ENCODE assay signal across 1 cellular context in the genomic region with DNA sequence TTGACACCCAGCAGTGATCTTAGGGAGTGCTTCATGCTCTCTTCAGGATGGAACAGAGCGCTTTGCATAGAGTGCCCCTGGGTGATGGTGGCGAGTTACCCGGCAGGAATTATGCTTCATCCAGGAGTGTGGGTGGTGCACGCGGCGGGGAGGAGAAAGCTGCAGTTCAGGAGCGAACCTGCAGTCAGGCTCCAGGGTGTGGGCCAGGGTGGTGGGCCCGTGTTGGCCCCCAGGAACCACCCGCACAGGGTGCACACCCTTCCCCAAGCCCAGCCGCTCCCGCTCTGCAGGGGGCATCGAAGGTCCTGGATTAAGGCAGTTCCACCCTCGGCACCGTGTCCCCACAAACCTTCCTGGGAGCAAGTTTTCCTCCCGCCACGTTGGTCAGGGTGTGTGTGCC.
TF ChIP-seq lines count a peak whose summit lies in the region.

No MANE protein-coding gene starts in this region.

TF ChIP-seq in K562, 482 proteins besides CTCF, POLR2A, EP300 and RAD21:
- TF ChIP-seq BRCA1 (IDR thresholded peaks at IDR 0.05) (no peak), BRCA1 (CRISPR knock-in tag; IDR thresholded peaks at IDR 0.05) (no peak), SETDB1 (IDR thresholded peaks at IDR 0.05; ENCODE audit: low read length) (no peak), POLR2G (IDR thresholded peaks at IDR 0.05; ENCODE audit: low read depth, low read length) (0 out of 2 replicates have a peak, but pooled peaks have one; percentile 30), HDAC8 (tag; IDR thresholded peaks at IDR 0.05) (no peak)
- TF ChIP-seq, protein P1, sequence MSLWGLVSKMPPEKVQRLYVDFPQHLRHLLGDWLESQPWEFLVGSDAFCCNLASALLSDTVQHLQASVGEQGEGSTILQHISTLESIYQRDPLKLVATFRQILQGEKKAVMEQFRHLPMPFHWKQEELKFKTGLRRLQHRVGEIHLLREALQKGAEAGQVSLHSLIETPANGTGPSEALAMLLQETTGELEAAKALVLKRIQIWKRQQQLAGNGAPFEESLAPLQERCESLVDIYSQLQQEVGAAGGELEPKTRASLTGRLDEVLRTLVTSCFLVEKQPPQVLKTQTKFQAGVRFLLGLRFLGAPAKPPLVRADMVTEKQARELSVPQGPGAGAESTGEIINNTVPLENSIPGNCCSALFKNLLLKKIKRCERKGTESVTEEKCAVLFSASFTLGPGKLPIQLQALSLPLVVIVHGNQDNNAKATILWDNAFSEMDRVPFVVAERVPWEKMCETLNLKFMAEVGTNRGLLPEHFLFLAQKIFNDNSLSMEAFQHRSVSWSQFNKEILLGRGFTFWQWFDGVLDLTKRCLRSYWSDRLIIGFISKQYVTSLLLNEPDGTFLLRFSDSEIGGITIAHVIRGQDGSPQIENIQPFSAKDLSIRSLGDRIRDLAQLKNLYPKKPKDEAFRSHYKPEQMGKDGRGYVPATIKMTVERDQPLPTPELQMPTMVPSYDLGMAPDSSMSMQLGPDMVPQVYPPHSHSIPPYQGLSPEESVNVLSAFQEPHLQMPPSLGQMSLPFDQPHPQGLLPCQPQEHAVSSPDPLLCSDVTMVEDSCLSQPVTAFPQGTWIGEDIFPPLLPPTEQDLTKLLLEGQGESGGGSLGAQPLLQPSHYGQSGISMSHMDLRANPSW (CRISPR knock-in tag; IDR thresholded peaks at IDR 0.05) = no peak
